ENCODE assay signal across 31 cellular contexts in the genomic region with DNA sequence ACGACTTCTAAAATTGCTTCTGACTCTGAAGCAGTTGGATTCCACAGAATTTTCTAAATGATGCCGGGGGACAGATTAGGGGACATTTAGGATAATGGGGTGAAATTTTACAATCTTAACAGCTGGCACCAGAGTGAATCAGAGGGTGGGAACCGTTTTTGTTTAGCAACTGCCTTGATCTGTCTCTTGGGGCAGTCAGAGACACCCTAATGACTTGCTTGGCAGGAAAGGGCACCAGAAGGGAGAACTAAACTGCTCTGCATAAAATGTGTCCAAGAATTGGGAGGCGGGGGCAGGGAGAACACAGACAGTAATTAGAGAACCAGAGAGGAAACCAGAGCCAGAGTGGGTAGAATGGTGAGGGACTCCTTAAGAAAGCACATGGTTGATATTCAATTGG. TPM values are rescaled to one million over a fixed set of nuclear protein-coding genes. Genes with fewer than 3 reads are reported as not detected.
"Had no signal": no experiment of that assay in that cellular context is flagged by ENCODE, and none has a peak within 500 bp of the region (broad histone marks: within the 10 kb centered on the region; RNA-seq: fewer than 3 reads in every experiment).

No MANE protein-coding gene starts in this region.

- H3K27me3 ChIP-seq: colonic mucosa, heart left ventricle, hepatocyte, left lung, ovary, upper lobe of left lung had no signal

- H3K27ac ChIP-seq: colonic mucosa, epithelial cell of prostate, gastroesophageal sphincter, heart left ventricle, hepatocyte, left lung, ovary, psoas muscle, thoracic aorta, tibial nerve, upper lobe of left lung had no signal

- ATAC-seq: esophagus mucosa; gastroesophageal sphincter; heart left ventricle; left cardiac atrium; left lung; naive thymus-derived CD8-positive, alpha-beta T cell; psoas muscle; right cardiac atrium; stimulated activated naive B cell treated with anti-CD40 and anti-IgM and Interleukin-4, amounts not matched to agents 10 μg/mL and 1 μg/mL and 100 μg/mL, for 72 hours had no signal

- H3K36me3 Mint-ChIP-seq: naive thymus-derived CD8-positive, alpha-beta T cell; stimulated activated naive B cell treated with anti-CD40 and anti-IgM and Interleukin-4, amounts not matched to agents 10 μg/mL and 1 μg/mL and 100 μg/mL, for 72 hours had no signal

- H3K4me3 ChIP-seq: colonic mucosa, gastroesophageal sphincter, heart left ventricle, hepatocyte, left lung, ovary, psoas muscle, thoracic aorta, tibial nerve, upper lobe of left lung had no signal

- DNase-seq: colonic mucosa; effector CD8-positive, alpha-beta T cell; endodermal cell; heart left ventricle; left cardiac atrium; left lung; mesenchymal stem cell; midbrain; naive thymus-derived CD8-positive, alpha-beta T cell; nephron progenitor cell; occipital lobe; ovary; posterior cingulate gyrus; psoas muscle; right cardiac atrium; small intestine; stimulated activated CD4-positive, alpha-beta T cell treated with anti-CD3 and anti-CD28 coated beads, Interleukin-15, amount 100 ng/mL, for 24 hours; stimulated activated CD4-positive, alpha-beta T cell treated with anti-CD3 and anti-CD28 coated beads, Interleukin-2, amount 100 ng/mL, for 48 hours; stimulated activated naive B cell treated with anti-CD40 and anti-IgM and Interleukin-4, amounts not matched to agents 10 μg/mL and 1 μg/mL and 100 μg/mL, for 72 hours; upper lobe of left lung had no signal

- H3K4me3 Mint-ChIP-seq: dendritic cell treated with granulocyte-macrophage colony-stimulating factor and Interleukin-4, amounts not matched to agents 40 ng/mL and 50 ng/mL, for 4 days; endodermal cell; naive thymus-derived CD8-positive, alpha-beta T cell; nephron progenitor cell; stimulated activated naive B cell treated with anti-CD40 and anti-IgM and Interleukin-4, amounts not matched to agents 10 μg/mL and 1 μg/mL and 100 μg/mL, for 72 hours; stimulated activated naive CD8-positive, alpha-beta T cell treated with anti-CD3 and anti-CD28 coated beads, Interleukin-15, Interleukin-2, amounts not matched to agents 100 ng/mL and 50 ng/mL, for 24 hours had no signal

- H3K9me3 ChIP-seq: colonic mucosa, gastroesophageal sphincter, heart left ventricle, left lung, ovary, psoas muscle, thoracic aorta, tibial nerve, upper lobe of left lung had no signal

- H3K36me3 ChIP-seq: colonic mucosa, gastroesophageal sphincter, heart left ventricle, left lung, ovary, thoracic aorta, tibial nerve, upper lobe of left lung had no signal

- H3K4me1 ChIP-seq: colonic mucosa, psoas muscle had no signal

- H3K27ac Mint-ChIP-seq: dendritic cell treated with granulocyte-macrophage colony-stimulating factor and Interleukin-4, amounts not matched to agents 40 ng/mL and 50 ng/mL, for 4 days; endodermal cell; naive thymus-derived CD8-positive, alpha-beta T cell; nephron progenitor cell; stimulated activated naive B cell treated with anti-CD40 and anti-IgM and Interleukin-4, amounts not matched to agents 10 μg/mL and 1 μg/mL and 100 μg/mL, for 72 hours; stimulated activated naive CD8-positive, alpha-beta T cell treated with anti-CD3 and anti-CD28 coated beads, Interleukin-15, Interleukin-2, amounts not matched to agents 100 ng/mL and 50 ng/mL, for 24 hours had no signal

- H3K9me3 Mint-ChIP-seq: dendritic cell treated with granulocyte-macrophage colony-stimulating factor and Interleukin-4, amounts not matched to agents 40 ng/mL and 50 ng/mL, for 4 days; endodermal cell; naive thymus-derived CD8-positive, alpha-beta T cell; nephron progenitor cell; stimulated activated naive B cell treated with anti-CD40 and anti-IgM and Interleukin-4, amounts not matched to agents 10 μg/mL and 1 μg/mL and 100 μg/mL, for 72 hours; stimulated activated naive CD8-positive, alpha-beta T cell treated with anti-CD3 and anti-CD28 coated beads, Interleukin-15, Interleukin-2, amounts not matched to agents 100 ng/mL and 50 ng/mL, for 24 hours had no signal

RNA-seq across cellular contexts. Expression of a gene that starts 6.1 kb away (rescaled TPM):
- total RNA-seq: colonic mucosa; esophagus mucosa; gastroesophageal sphincter; hepatocyte; kidney epithelial cell; left cardiac atrium; left lung; lung microvascular endothelial cell; naive thymus-derived CD8-positive, alpha-beta T cell; renal cortical epithelial cell; right cardiac atrium; thoracic aorta had no signal
- polyA plus RNA-seq: hepatocyte; naive thymus-derived CD8-positive, alpha-beta T cell; right cardiac atrium; small intestine had no signal
